ENCODE assay signal across 1 cellular context in the genomic region with DNA sequence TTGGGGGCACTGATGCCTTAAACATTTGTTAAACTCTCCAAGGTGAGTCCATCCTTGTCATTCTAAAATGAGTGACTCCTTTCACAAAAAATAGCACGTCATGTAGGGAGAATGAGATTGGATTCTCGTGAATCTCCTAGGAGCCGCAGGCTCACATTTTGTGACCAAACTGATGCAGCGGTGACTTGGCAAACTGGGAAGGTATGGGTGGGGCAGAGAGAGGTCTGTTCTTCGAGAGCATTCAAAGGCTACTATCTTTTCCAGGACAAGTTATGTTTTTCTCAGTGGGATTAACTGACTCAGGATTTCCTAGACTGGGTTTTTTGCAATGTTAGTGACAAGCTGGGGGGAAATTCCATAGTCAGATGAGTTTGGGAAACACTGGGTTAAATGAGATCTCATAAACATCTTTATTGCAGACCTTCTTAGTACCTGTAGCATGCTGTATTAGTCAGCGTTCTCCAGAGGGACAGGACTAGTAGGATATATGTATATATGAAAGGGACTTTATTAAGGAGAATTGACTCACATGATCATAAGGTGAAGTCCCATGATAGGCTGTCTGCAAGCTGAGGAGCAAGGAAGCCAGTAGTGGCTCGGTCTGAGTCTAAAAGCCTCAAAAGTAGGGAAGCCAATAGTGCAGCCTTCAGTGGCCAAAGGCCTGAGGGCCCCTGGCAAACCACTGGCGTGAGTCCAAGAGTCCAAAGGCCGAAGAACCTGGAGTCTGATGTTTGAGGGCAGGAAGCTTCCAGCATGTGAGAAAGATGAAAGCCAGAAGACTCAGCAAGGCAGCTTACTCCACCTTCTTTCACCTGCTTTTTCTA.
TF ChIP-seq lines count a peak whose summit lies in the region.

No MANE protein-coding gene starts in this region.

TF ChIP-seq in HepG2, 621 proteins besides CTCF, POLR2A, EP300 and RAD21 (continued from another document):
- TF ChIP-seq, protein P1, sequence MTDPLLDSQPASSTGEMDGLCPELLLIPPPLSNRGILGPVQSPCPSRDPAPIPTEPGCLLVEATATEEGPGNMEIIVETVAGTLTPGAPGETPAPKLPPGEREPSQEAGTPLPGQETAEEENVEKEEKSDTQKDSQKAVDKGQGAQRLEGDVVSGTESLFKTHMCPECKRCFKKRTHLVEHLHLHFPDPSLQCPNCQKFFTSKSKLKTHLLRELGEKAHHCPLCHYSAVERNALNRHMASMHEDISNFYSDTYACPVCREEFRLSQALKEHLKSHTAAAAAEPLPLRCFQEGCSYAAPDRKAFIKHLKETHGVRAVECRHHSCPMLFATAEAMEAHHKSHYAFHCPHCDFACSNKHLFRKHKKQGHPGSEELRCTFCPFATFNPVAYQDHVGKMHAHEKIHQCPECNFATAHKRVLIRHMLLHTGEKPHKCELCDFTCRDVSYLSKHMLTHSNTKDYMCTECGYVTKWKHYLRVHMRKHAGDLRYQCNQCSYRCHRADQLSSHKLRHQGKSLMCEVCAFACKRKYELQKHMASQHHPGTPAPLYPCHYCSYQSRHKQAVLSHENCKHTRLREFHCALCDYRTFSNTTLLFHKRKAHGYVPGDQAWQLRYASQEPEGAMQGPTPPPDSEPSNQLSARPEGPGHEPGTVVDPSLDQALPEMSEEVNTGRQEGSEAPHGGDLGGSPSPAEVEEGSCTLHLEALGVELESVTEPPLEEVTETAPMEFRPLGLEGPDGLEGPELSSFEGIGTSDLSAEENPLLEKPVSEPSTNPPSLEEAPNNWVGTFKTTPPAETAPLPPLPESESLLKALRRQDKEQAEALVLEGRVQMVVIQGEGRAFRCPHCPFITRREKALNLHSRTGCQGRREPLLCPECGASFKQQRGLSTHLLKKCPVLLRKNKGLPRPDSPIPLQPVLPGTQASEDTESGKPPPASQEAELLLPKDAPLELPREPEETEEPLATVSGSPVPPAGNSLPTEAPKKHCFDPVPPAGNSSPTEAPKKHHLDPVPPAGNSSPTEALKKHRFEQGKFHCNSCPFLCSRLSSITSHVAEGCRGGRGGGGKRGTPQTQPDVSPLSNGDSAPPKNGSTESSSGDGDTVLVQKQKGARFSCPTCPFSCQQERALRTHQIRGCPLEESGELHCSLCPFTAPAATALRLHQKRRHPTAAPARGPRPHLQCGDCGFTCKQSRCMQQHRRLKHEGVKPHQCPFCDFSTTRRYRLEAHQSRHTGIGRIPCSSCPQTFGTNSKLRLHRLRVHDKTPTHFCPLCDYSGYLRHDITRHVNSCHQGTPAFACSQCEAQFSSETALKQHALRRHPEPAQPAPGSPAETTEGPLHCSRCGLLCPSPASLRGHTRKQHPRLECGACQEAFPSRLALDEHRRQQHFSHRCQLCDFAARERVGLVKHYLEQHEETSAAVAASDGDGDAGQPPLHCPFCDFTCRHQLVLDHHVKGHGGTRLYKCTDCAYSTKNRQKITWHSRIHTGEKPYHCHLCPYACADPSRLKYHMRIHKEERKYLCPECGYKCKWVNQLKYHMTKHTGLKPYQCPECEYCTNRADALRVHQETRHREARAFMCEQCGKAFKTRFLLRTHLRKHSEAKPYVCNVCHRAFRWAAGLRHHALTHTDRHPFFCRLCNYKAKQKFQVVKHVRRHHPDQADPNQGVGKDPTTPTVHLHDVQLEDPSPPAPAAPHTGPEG (CRISPR knock-in tag; IDR thresholded peaks at IDR 0.05): no peak
- TF ChIP-seq ZFAT (CRISPR knock-in tag; conservative IDR thresholded peaks at IDR 0.05): no peak
